Comparison of ENCODE assay signal across 18 cellular contexts in genomic region chr5:150647275-150648251, GRCh38. TPM values are rescaled to one million over a fixed set of nuclear protein-coding genes. Genes with fewer than 3 reads are reported as not detected.
DNase-seq lines count a peak whose midpoint lies in the region; ATAC-seq, FAIRE-seq and TF ChIP-seq lines count a peak whose summit lies in the region.
"Had no signal": no experiment of that assay in that cellular context is flagged by ENCODE, and none has a peak within 500 bp of the region (broad histone marks: within the 10 kb centered on the region; RNA-seq: fewer than 3 reads in every experiment).

No MANE protein-coding gene starts in this region.

- H3K4me3 Mint-ChIP-seq in nephron (peak overlapping the region; percentile 2 to 33 (median 6)), nephron progenitor cell (no peak overlapping the region)
- H3K4me3 Mint-ChIP-seq: activated T-helper 17 cell treated with anti-CD3 and anti-CD28 coated beads, Interleukin-2, amount 50 U/mL, for 72 hours had no signal

- DNase-seq in K562 (ENCODE audit: extremely low read depth in 1 of 4, low spot score in 3 of 4) (no peak), heart right ventricle (peak; percentile 82 to 86), tibial artery (peak; percentile 80 to 91), nephron progenitor cell (no peak), iPS-NIHi7 (ENCODE audit: extremely low spot score) (no peak)
- DNase-seq: activated CD4-positive, alpha-beta T cell treated with anti-CD3 and anti-CD28 coated beads, Interleukin-2, amount 50 U/mL, for 4 hours; DMS79 treated with DMSO at 0.1 percent for 48 hours; MG63; SIG-M5; T1000; transverse colon had no signal

- H3K27ac Mint-ChIP-seq in nephron (peak overlapping the region; percentile 77 to 91 (median 86)), nephron progenitor cell (no peak overlapping the region)
- H3K27ac Mint-ChIP-seq: activated T-helper 17 cell treated with anti-CD3 and anti-CD28 coated beads, Interleukin-2, amount 50 U/mL, for 72 hours had no signal

- H3K9me3 ChIP-seq in K562 (replicated peaks; ENCODE audit: control insufficient read depth, insufficient read depth, low read depth, low read length) (no peaks in the 10 kb centered on the region), heart right ventricle (no peaks in the 10 kb centered on the region), tibial artery (no peaks in the 10 kb centered on the region)
- H3K9me3 ChIP-seq: BLaER1 treated with 17β-estradiol and CSF1 and Interleukin-3, amounts not matched to agents 10 nM and 100 nM; MG63; transverse colon had no signal

- H3K36me3 Mint-ChIP-seq in nephron (ENCODE audit: low read depth) = peaks cover 31% of the 10 kb centered on the region
- no peaks in the 10 kb centered on the region for H3K36me3 Mint-ChIP-seq in nephron progenitor cell (ENCODE audit: low read depth)

- FAIRE-seq in K562 (lab: Jason Lieb, UNC) = no peak
- FAIRE-seq: endometrium had no signal

- H3K27ac ChIP-seq in K562 (ENCODE audit: extremely low read depth, low read depth, low read length) = no peak overlapping the region
- peak overlapping the region; percentile 44 to 100 (median 96) for H3K27ac ChIP-seq in heart right ventricle
- peak overlapping the region; percentile 77 to 86 for H3K27ac ChIP-seq in tibial artery
- H3K27ac ChIP-seq: BLaER1 treated with 17β-estradiol and CSF1 and Interleukin-3, amounts not matched to agents 10 nM and 100 nM had no signal

- 5% methylated on average over 25 of the region's 25 CpGs for WGBS in K562 (ENCODE audit: insufficient coverage, low coverage, missing lambda C conversion rate)
- WGBS in heart right ventricle, 2 donors = 23 to 37% methylated on average over 25 of the region's 25 CpGs

- H2AFZ ChIP-seq in K562 (ENCODE audit: low read depth, low read length) = no peak overlapping the region

- H3K4me1 ChIP-seq in K562 (replicated peaks in 1 of 2; ENCODE audit: control insufficient read depth in 2 of 2, insufficient read depth in 2 of 2, low read length in 2 of 2) (peaks cover 0 to 23% of the 10 kb centered on the region in 2 experiments; a peak in 2 of 5 replicates), heart right ventricle (peaks cover 59 to 100% (median 97%) of the 10 kb centered on the region in 9 donors), tibial artery (peaks cover 7 to 100% (median 85%) of the 10 kb centered on the region in 4 donors)

- H3K9me3 Mint-ChIP-seq in nephron (no peaks in the 10 kb centered on the region), nephron progenitor cell (no peaks in the 10 kb centered on the region)
- H3K9me3 Mint-ChIP-seq: activated T-helper 17 cell treated with anti-CD3 and anti-CD28 coated beads, Interleukin-2, amount 50 U/mL, for 72 hours had no signal

- ATAC-seq in K562 (peak; percentile 65), heart right ventricle (peak; percentile 53 to 74 (median 62)), esophagus mucosa (no peak), HG03442 (IDR thresholded peaks at IDR 0.05; ENCODE audit: unreplicated experiment) (no peak)
- ATAC-seq: activated T-helper 17 cell treated with anti-CD3 and anti-CD28 coated beads, Interleukin-2, amount 50 U/mL, for 72 hours had no signal

- TF ChIP-seq POLR2A in K562 (conservative IDR thresholded peaks at IDR 0.05) = no peak

- no peak for TF ChIP-seq EP300 in K562 (IDR thresholded peaks at IDR 0.05; ENCODE audit: low read length)

- H3K79me2 ChIP-seq in K562 (ENCODE audit: control insufficient read depth, insufficient read depth, low read length) = no peaks in the 10 kb centered on the region

- H3K27me3 Mint-ChIP-seq in nephron (ENCODE audit: low read depth) = no peaks in the 10 kb centered on the region
- H3K27me3 Mint-ChIP-seq in nephron progenitor cell (ENCODE audit: low read depth, poor library complexity) = peaks cover 8% of the 10 kb centered on the region
- H3K27me3 Mint-ChIP-seq: activated T-helper 17 cell treated with anti-CD3 and anti-CD28 coated beads, Interleukin-2, amount 50 U/mL, for 72 hours had no signal

- H3K36me3 ChIP-seq in K562 (ENCODE audit: control insufficient read depth, insufficient read depth, low read length) (no peaks in the 10 kb centered on the region), heart right ventricle (peaks cover 0 to 71% (median 33%) of the 10 kb centered on the region in 9 donors), tibial artery (peaks cover 22 to 34% (median 31%) of the 10 kb centered on the region in 3 donors)
- H3K36me3 ChIP-seq: transverse colon had no signal

- H3K4me2 ChIP-seq in K562 (ENCODE audit: insufficient read depth, low read length) = no peak overlapping the region
- H3K4me2 ChIP-seq: BLaER1 treated with 17β-estradiol and CSF1 and Interleukin-3, amounts not matched to agents 10 nM and 100 nM had no signal

- H3K4me3 ChIP-seq in K562 = no peak overlapping the region
- H3K4me3 ChIP-seq in heart right ventricle = peak overlapping the region in 1 of 10 donors; percentile 5
- peak overlapping the region in 1 of 2 donors; percentile 16 for H3K4me3 ChIP-seq in tibial artery
- H3K4me3 ChIP-seq: BLaER1 treated with 17β-estradiol and CSF1 and Interleukin-3, amounts not matched to agents 10 nM and 100 nM; MG63; transverse colon had no signal

- TF ChIP-seq CTCF in K562 (IDR thresholded peaks at IDR 0.05 in 2 of 3, conservative IDR thresholded peaks at IDR 0.05 in 1 of 3; ENCODE audit: insufficient read depth in 2 of 3, low read depth in 1 of 3, low read length in 3 of 3) (no peak), heart right ventricle (IDR thresholded peaks at IDR 0.05) (peak in 2 of 9 donors; percentile 14 to 22), nephron (IDR thresholded peaks at IDR 0.05; ENCODE audit: unreplicated experiment in 3 of 3) (no peak), tibial artery (IDR thresholded peaks at IDR 0.05) (no peak), nephron progenitor cell (IDR thresholded peaks at IDR 0.05) (no peak)

- H3K9me1 ChIP-seq in K562 (ENCODE audit: control insufficient read depth, insufficient read depth, low read length) = no peaks in the 10 kb centered on the region

- H3K27me3 ChIP-seq in K562 (ENCODE audit: control insufficient read depth in 2 of 2, insufficient read depth in 2 of 2, low read length in 2 of 2) (peaks cover 33 to 61% of the 10 kb centered on the region in 2 experiments; a peak in 4 of 5 replicates), heart right ventricle (no peaks in the 10 kb centered on the region), tibial artery (no peaks in the 10 kb centered on the region)
- H3K27me3 ChIP-seq: BLaER1 treated with 17β-estradiol and CSF1 and Interleukin-3, amounts not matched to agents 10 nM and 100 nM; MG63; transverse colon had no signal

- CTCF ChIA-PET in K562 (lab: Yijun Ruan, JAX; ENCODE audit: low intra/inter-chr PET ratio) = interaction anchor here (1.2 kb wide), 1 partner anchor 86 kb away, joined by 3 read pairs; no protein-coding TSS in a partner anchor

- H3K4me1 Mint-ChIP-seq in nephron (peaks cover 75% of the 10 kb centered on the region), nephron progenitor cell (peaks cover 77% of the 10 kb centered on the region)
- H3K4me1 Mint-ChIP-seq: activated T-helper 17 cell treated with anti-CD3 and anti-CD28 coated beads, Interleukin-2, amount 50 U/mL, for 72 hours had no signal

- no TSS peak for BruUV-seq in K562 (replicated peaks; lab: Mats Ljungman, UMichigan)

- H3K9ac ChIP-seq in K562 (ENCODE audit: insufficient read depth in 1 of 2, low read depth in 2 of 2, low read length in 2 of 2) = 0 out of 4 replicates have a peak overlapping the region, but pooled peaks of 1 of the 2 experiments have one; percentile 59
- H3K9ac ChIP-seq: BLaER1 treated with 17β-estradiol and CSF1 and Interleukin-3, amounts not matched to agents 10 nM and 100 nM had no signal

- POLR2A ChIA-PET in K562 (lab: Yijun Ruan, JAX) = interaction anchor here (0.7 kb wide), 1 partner anchor 166 kb away, joined by 3 read pairs; no protein-coding TSS in a partner anchor

- no peak for TF ChIP-seq RAD21 in K562 (CRISPR knock-in tag; conservative IDR thresholded peaks at IDR 0.05 in 1 of 2, IDR thresholded peaks at IDR 0.05 in 1 of 2)

- in situ Hi-C loops in K562 (cut with MboI) = no loop called here

- intact Hi-C loops in K562 (cut with micrococcal nuclease) (no loop called here), heart right ventricle (cut with DNase I) (no loop called here), tibial artery (cut with DNase I; ENCODE audit: low total_unique reads) (loop anchor here (10.0 kb wide), 1 partner anchor 163 kb away; no protein-coding TSS in a partner anchor)

- peaks cover 6% of the 10 kb centered on the region; the same call in 1 of the 2 replicates for H4K20me1 ChIP-seq in K562 (replicated peaks; ENCODE audit: control insufficient read depth, insufficient read depth, low read length)

RNA-seq across cellular contexts. Expression of gene SYNPO, which starts 7.1 kb away (rescaled TPM):
- total RNA-seq in K562 (2011; cell fraction: chromatin; rRNA removed; ENCODE audit: low replicate concordance) = 0.09 and 0.19 TPM in 2 replicates
- total RNA-seq in K562 (2011; cell fraction: nucleolus; rRNA removed) = 0.13 and 0.17 TPM in 2 replicates
- total RNA-seq in K562 (2011; cell fraction: nucleoplasm; rRNA removed) = 0.23 and 0.29 TPM in 2 replicates
- 0.04 TPM in 1 of 2 replicates, not detected in the other for total RNA-seq in K562 (2014; rRNA removed)
- total RNA-seq in K562 (2014; rRNA removed; fragmentation: Illumina TruSeq; extraction: Trizol) = not detected in 2 replicates
- total RNA-seq in K562 (2015; rRNA removed; fragmentation: Illumina TruSeq; extraction: Trizol) = not detected in 2 replicates
- total RNA-seq in K562 (2021) = 0.31 and 0.36 TPM in 2 replicates
- polyA plus RNA-seq in K562 (2011; rRNA removed) = 0.03 and 0.05 TPM in 2 replicates
- 0.31 and 0.44 TPM in 2 replicates for polyA plus RNA-seq in K562 (2011; cell fraction: cytosol; rRNA removed)
- 0.04 and 0.09 TPM in 2 replicates for polyA plus RNA-seq in K562 (2011; cell fraction: nucleus; rRNA removed)
- 0.12 and 0.17 TPM in 2 replicates for polyA plus RNA-seq in K562 (2012)
- polyA plus RNA-seq in K562 (2014; fragmentation: Illumina TruSeq; extraction: Trizol) = 0.03 and 0.10 TPM in 2 replicates
- under 1 TPM in 1 of 2 experiments, not detected in 1; 0.03 TPM for polyA plus RNA-seq in K562 (2014; fragmentation: Nextera tagmentation; extraction: Ambion mirVana)
- polyA plus RNA-seq in K562 (2014; rRNA removed) = 0.01 TPM in 1 of 2 replicates, not detected in the other
- 0.03 and 0.07 TPM in 2 replicates for polyA minus RNA-seq in K562 (2011; rRNA and poly(A)+ RNA removed)
- not detected in 2 replicates for polyA minus RNA-seq in K562 (2011; cell fraction: cytosol; rRNA and poly(A)+ RNA removed)
- polyA minus RNA-seq in K562 (2011; cell fraction: nucleus; rRNA and poly(A)+ RNA removed) = 0.11 and 0.13 TPM in 2 replicates
- total RNA-seq in heart right ventricle = 100 to 1,000 TPM; 589 to 777 (median 703) TPM
- 100 to 1,000 TPM; 129 to 344 TPM for polyA plus RNA-seq in heart right ventricle
- total RNA-seq in esophagus mucosa = 7.8 TPM

RNA-seq across cellular contexts. Expression of gene MYOZ3, which starts 13.5 kb away (rescaled TPM):
- total RNA-seq in K562 (2011; cell fraction: chromatin; rRNA removed; ENCODE audit: low replicate concordance) = not detected in 2 replicates
- not detected in 2 replicates for total RNA-seq in K562 (2011; cell fraction: nucleolus; rRNA removed)
- not detected in 2 replicates for total RNA-seq in K562 (2011; cell fraction: nucleoplasm; rRNA removed)
- not detected in 2 replicates for total RNA-seq in K562 (2014; rRNA removed)
- total RNA-seq in K562 (2014; rRNA removed; fragmentation: Illumina TruSeq; extraction: Trizol) = not detected in 2 replicates
- not detected in 2 replicates for total RNA-seq in K562 (2015; rRNA removed; fragmentation: Illumina TruSeq; extraction: Trizol)
- not detected in 2 replicates for total RNA-seq in K562 (2021)
- polyA plus RNA-seq in K562 (2011; rRNA removed) = not detected in 2 replicates
- polyA plus RNA-seq in K562 (2011; cell fraction: cytosol; rRNA removed) = 0.01 TPM in 1 of 2 replicates, not detected in the other
- polyA plus RNA-seq in K562 (2011; cell fraction: nucleus; rRNA removed) = not detected in 2 replicates
- not detected in 2 replicates for polyA plus RNA-seq in K562 (2012)
- not detected in 2 replicates for polyA plus RNA-seq in K562 (2014; fragmentation: Illumina TruSeq; extraction: Trizol)
- polyA plus RNA-seq in K562 (2014; fragmentation: Nextera tagmentation; extraction: Ambion mirVana) = not detected
- not detected in 2 replicates for polyA plus RNA-seq in K562 (2014; rRNA removed)
- not detected in 2 replicates for polyA minus RNA-seq in K562 (2011; rRNA and poly(A)+ RNA removed)
- not detected in 2 replicates for polyA minus RNA-seq in K562 (2011; cell fraction: cytosol; rRNA and poly(A)+ RNA removed)
- polyA minus RNA-seq in K562 (2011; cell fraction: nucleus; rRNA and poly(A)+ RNA removed) = not detected in 2 replicates
- 10 to 100 TPM in 2 of 10 donors, 1 to 10 TPM in 8; 4.5 to 12.2 (median 6.0) TPM for total RNA-seq in heart right ventricle
- polyA plus RNA-seq in heart right ventricle = 1 to 10 TPM in 1 of 2 donors, under 1 TPM in 1; 0.91 to 4.1 TPM
- total RNA-seq in esophagus mucosa = not detected
- total RNA-seq: HT-29, transverse colon had no signal

RNA-seq across cellular contexts. Expression of gene RBM22, which starts 53.3 kb away (rescaled TPM):
- total RNA-seq in K562 (2011; cell fraction: chromatin; rRNA removed; ENCODE audit: low replicate concordance) = 88.0 and 96.4 TPM in 2 replicates
- 58.2 and 60.2 TPM in 2 replicates for total RNA-seq in K562 (2011; cell fraction: nucleolus; rRNA removed)
- 61.2 and 66.5 TPM in 2 replicates for total RNA-seq in K562 (2011; cell fraction: nucleoplasm; rRNA removed)
- 31.3 and 41.6 TPM in 2 replicates for total RNA-seq in K562 (2014; rRNA removed)
- 43.7 and 46.8 TPM in 2 replicates for total RNA-seq in K562 (2014; rRNA removed; fragmentation: Illumina TruSeq; extraction: Trizol)
- total RNA-seq in K562 (2015; rRNA removed; fragmentation: Illumina TruSeq; extraction: Trizol) = 44.8 and 45.1 TPM in 2 replicates
- 51.3 and 53.5 TPM in 2 replicates for total RNA-seq in K562 (2021)
- 69.9 and 77.7 TPM in 2 replicates for polyA plus RNA-seq in K562 (2011; rRNA removed)
- 24.7 and 43.4 TPM in 2 replicates for polyA plus RNA-seq in K562 (2011; cell fraction: cytosol; rRNA removed)
- polyA plus RNA-seq in K562 (2011; cell fraction: nucleus; rRNA removed) = 77.9 and 106 TPM in 2 replicates
- polyA plus RNA-seq in K562 (2012) = 46.4 and 48.3 TPM in 2 replicates
- polyA plus RNA-seq in K562 (2014; fragmentation: Illumina TruSeq; extraction: Trizol) = 73.9 and 82.2 TPM in 2 replicates
- 10 to 100 TPM; 33.6 to 65.3 TPM for polyA plus RNA-seq in K562 (2014; fragmentation: Nextera tagmentation; extraction: Ambion mirVana)
- 37.1 and 38.3 TPM in 2 replicates for polyA plus RNA-seq in K562 (2014; rRNA removed)
- polyA minus RNA-seq in K562 (2011; rRNA and poly(A)+ RNA removed) = 46.0 and 55.8 TPM in 2 replicates
- polyA minus RNA-seq in K562 (2011; cell fraction: cytosol; rRNA and poly(A)+ RNA removed) = 23.2 and 30.1 TPM in 2 replicates
- 30.6 and 46.1 TPM in 2 replicates for polyA minus RNA-seq in K562 (2011; cell fraction: nucleus; rRNA and poly(A)+ RNA removed)
- total RNA-seq in heart right ventricle = 10 to 100 TPM; 23.4 to 41.0 (median 29.3) TPM
- polyA plus RNA-seq in heart right ventricle = 10 to 100 TPM; 18.6 to 28.8 TPM
- total RNA-seq in esophagus mucosa = 24.4 TPM

Comparison
In these comparisons a context has a peak if more than half of its experiments do, and no peak if none do; other contexts are left out.
1. ATAC-seq: peak in K562 (single experiment) and heart right ventricle (8 of 8); none in esophagus mucosa (single experiment) and HG03442 (single experiment).
2. DNase-seq: peak in heart right ventricle (2 of 2) and tibial artery (2 of 2); none in K562 (0 of 4), nephron progenitor cell (single experiment) and iPS-NIHi7 (single experiment).
3. RNA of gene SYNPO, which starts 7.1 kb away (total RNA-seq): 589 to 777 TPM in heart right ventricle; 7.8 TPM in esophagus mucosa (single experiment) and 0.04 to 0.36 TPM in K562; every median in the first group is over 10 times any median in the second.